ENCODE assay signal across 8 cellular contexts in genomic region chr11:18384157-18384641, GRCh38. TPM values are rescaled to one million over a fixed set of nuclear protein-coding genes. Genes with fewer than 3 reads are reported as not detected.
DNase-seq lines count a peak whose midpoint lies in the region; ATAC-seq and TF ChIP-seq lines count a peak whose summit lies in the region.

No MANE protein-coding gene starts in this region.

- peaks cover 0 to 32% (median 20%) of the 10 kb centered on the region in 4 donors for H3K4me1 Mint-ChIP-seq in CD4-positive, CD25-positive, alpha-beta regulatory T cell
- H3K4me1 Mint-ChIP-seq in effector memory CD8-positive, alpha-beta T cell (ENCODE audit: low read depth in 2 of 2) = peaks cover 18 to 26% of the 10 kb centered on the region in 2 donors

- H3K9me3 ChIP-seq in CD4-positive, CD25-positive, alpha-beta regulatory T cell (ENCODE audit: control insufficient read depth in 2 of 2, low read length in 2 of 2) = no peaks in the 10 kb centered on the region
- H3K9me3 ChIP-seq in SK-N-SH = no peaks in the 10 kb centered on the region

- WGBS in SK-N-SH (ENCODE audit: low lambda C conversion rate) = 57% methylated on average over 2 of the region's 3 CpGs

- H2AFZ ChIP-seq in SK-N-SH (ENCODE audit: low read depth) = peak overlapping the region; percentile 88

- no peaks in the 10 kb centered on the region for H3K36me3 Mint-ChIP-seq in CD4-positive, CD25-positive, alpha-beta regulatory T cell
- H3K36me3 Mint-ChIP-seq in effector memory CD8-positive, alpha-beta T cell (ENCODE audit: insufficient read depth) = peaks cover 11% of the 10 kb centered on the region

- peak overlapping the region; percentile 74 for H3K4me3 ChIP-seq in CD4-positive, CD25-positive, alpha-beta regulatory T cell (ENCODE audit: low read depth, low read length)
- H3K4me3 ChIP-seq in SK-N-SH (ENCODE audit: low read depth in 2 of 2, low read length in 1 of 2) = no peak overlapping the region

- peak; percentile 16 to 23 for ATAC-seq in CD4-positive, CD25-positive, alpha-beta regulatory T cell (ENCODE audit: low read depth in 2 of 2)
- ATAC-seq in HG03280 (IDR thresholded peaks at IDR 0.05; ENCODE audit: unreplicated experiment) = peak; percentile 29
- peak; percentile 15 for ATAC-seq in effector memory CD8-positive, alpha-beta T cell (replicated peaks)

- CTCF ChIA-PET in SK-N-SH (lab: Yijun Ruan, JAX) = interaction anchor here (0.6 to 0.9 kb wide), 2 partner anchors 9 to 11 kb away, joined by 3 read pairs; no protein-coding TSS in a partner anchor

- H3K27ac Mint-ChIP-seq in CD4-positive, CD25-positive, alpha-beta regulatory T cell = peak overlapping the region; percentile 96 to 100 (median 98)
- peak overlapping the region; percentile 97 for H3K27ac Mint-ChIP-seq in effector memory CD8-positive, alpha-beta T cell

- TF ChIP-seq EP300 in SK-N-SH (IDR thresholded peaks at IDR 0.05; ENCODE audit: borderline replicate concordance in 1 of 2, low read depth in 1 of 2, low read length in 1 of 2) = 0 out of 4 replicates have a peak, but pooled peaks of 1 of the 2 experiments have one; percentile 23

- H4K20me1 ChIP-seq in SK-N-SH (ENCODE audit: insufficient read depth) = no peaks in the 10 kb centered on the region

- no peaks in the 10 kb centered on the region for H3K9me2 ChIP-seq in SK-N-SH

- no peaks in the 10 kb centered on the region for H3K27me3 ChIP-seq in CD4-positive, CD25-positive, alpha-beta regulatory T cell (ENCODE audit: control insufficient read depth, insufficient read depth, low read length)
- H3K27me3 ChIP-seq in SK-N-SH (ENCODE audit: insufficient read depth) = no peaks in the 10 kb centered on the region

- peak overlapping the region; percentile 66 for H3K4me2 ChIP-seq in SK-N-SH

- no peak for TF ChIP-seq RAD21 in SK-N-SH (IDR thresholded peaks at IDR 0.05; ENCODE audit: low read length)

- H3K27me3 Mint-ChIP-seq in CD4-positive, CD25-positive, alpha-beta regulatory T cell = no peaks in the 10 kb centered on the region
- H3K27me3 Mint-ChIP-seq in effector memory CD8-positive, alpha-beta T cell = no peaks in the 10 kb centered on the region

- H3K9ac ChIP-seq in SK-N-SH = peak overlapping the region; percentile 55

- peak overlapping the region; percentile 52 to 80 (median 67) for H3K4me3 Mint-ChIP-seq in CD4-positive, CD25-positive, alpha-beta regulatory T cell
- H3K4me3 Mint-ChIP-seq in effector memory CD8-positive, alpha-beta T cell = peak overlapping the region; percentile 75 to 79

- H3K79me2 ChIP-seq in SK-N-SH (ENCODE audit: insufficient read depth) = no peaks in the 10 kb centered on the region

- TF ChIP-seq CTCF in SK-N-SH (IDR thresholded peaks at IDR 0.05) = no peak

- no peaks in the 10 kb centered on the region for H3K9me3 Mint-ChIP-seq in CD4-positive, CD25-positive, alpha-beta regulatory T cell
- H3K9me3 Mint-ChIP-seq in effector memory CD8-positive, alpha-beta T cell = no peaks in the 10 kb centered on the region

- peaks cover 28% of the 10 kb centered on the region for H3F3A ChIP-seq in SK-N-SH (replicated peaks; ENCODE audit: insufficient read depth)

- peaks cover 23% of the 10 kb centered on the region for H3K4me1 ChIP-seq in CD4-positive, CD25-positive, alpha-beta regulatory T cell (ENCODE audit: control insufficient read depth, insufficient read depth, low read length, poor library complexity, severe bottlenecking)
- H3K4me1 ChIP-seq in SK-N-SH (ENCODE audit: control insufficient read depth in 1 of 2, insufficient read depth in 2 of 2, low read depth in 1 of 2, low read length in 1 of 2) = peaks cover 21 to 23% of the 10 kb centered on the region in 2 experiments

- no peaks in the 10 kb centered on the region for H3K36me3 ChIP-seq in CD4-positive, CD25-positive, alpha-beta regulatory T cell (ENCODE audit: control insufficient read depth, insufficient read depth, low read length)
- H3K36me3 ChIP-seq in SK-N-SH (replicated peaks in 1 of 2; ENCODE audit: control insufficient read depth in 1 of 2, insufficient read depth in 2 of 2, low read length in 1 of 2) = no peaks in the 10 kb centered on the region

- POLR2A ChIA-PET in SK-N-SH (lab: Yijun Ruan, JAX) = interaction anchor here (0.8 to 2.9 kb wide), 4 partner anchors 11 to 347 kb away, joined by 3 to 45 read pairs (median 6); partner anchors contain the start of genes GTF2H1, HPS5 and LDHA

- peak in 1 of 3 donors; percentile 64 for DNase-seq in CD4-positive, CD25-positive, alpha-beta regulatory T cell
- DNase-seq in GM19238 (ENCODE audit: insufficient read length, low spot score) = peak; percentile 30
- peak; percentile 74 for DNase-seq in SK-N-SH
- peak in 1 of 3 experiments; percentile 14 for DNase-seq in effector memory CD8-positive, alpha-beta T cell
- peak; percentile 81 for DNase-seq in mucosa of gallbladder (ENCODE audit: low spot score)
- no peak for DNase-seq in activated CD4-positive, CD25-positive, alpha-beta regulatory T cell (lab: John Stamatoyannopoulos, UW)
- no peak for DNase-seq in NCI-H345 treated with DMSO at 0.1 percent for 48 hours (lab: John Stamatoyannopoulos, UW; ENCODE audit: unreplicated experiment)

- peak overlapping the region; percentile 79 for H3K27ac ChIP-seq in CD4-positive, CD25-positive, alpha-beta regulatory T cell (ENCODE audit: insufficient read depth, low read length, poor library complexity, severe bottlenecking)
- H3K27ac ChIP-seq in SK-N-SH (ENCODE audit: low read depth in 2 of 2, low read length in 1 of 2) = peak overlapping the region; percentile 94 to 95

TF ChIP-seq in SK-N-SH, 30 proteins besides CTCF, POLR2A, EP300 and RAD21:
- TF ChIP-seq, protein P1, sequence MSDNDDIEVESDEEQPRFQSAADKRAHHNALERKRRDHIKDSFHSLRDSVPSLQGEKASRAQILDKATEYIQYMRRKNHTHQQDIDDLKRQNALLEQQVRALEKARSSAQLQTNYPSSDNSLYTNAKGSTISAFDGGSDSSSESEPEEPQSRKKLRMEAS (IDR thresholded peaks at IDR 0.05; ENCODE audit: low read depth) = peak; percentile 23; the same call in 1 of the 2 replicates
- peak; percentile 53 for TF ChIP-seq ELF1 (IDR thresholded peaks at IDR 0.05)
- TF ChIP-seq NFIC (IDR thresholded peaks at IDR 0.05; ENCODE audit: borderline replicate concordance) = peak; percentile 38; the same call in 1 of the 2 replicates
- TF ChIP-seq GABPA (IDR thresholded peaks at IDR 0.05; ENCODE audit: low read depth) = 0 out of 2 replicates have a peak, but pooled peaks have one; percentile 15
- TF ChIP-seq TEAD4 (IDR thresholded peaks at IDR 0.05; ENCODE audit: borderline replicate concordance, insufficient read depth) = no peak
- peak; percentile 41; the same call in 1 of the 2 replicates for TF ChIP-seq RCOR1 (IDR thresholded peaks at IDR 0.05; ENCODE audit: low read length)

RNA-seq across cellular contexts. Expression of gene LDHA, which starts 10.2 kb away (rescaled TPM):
- total RNA-seq in CD4-positive, CD25-positive, alpha-beta regulatory T cell = 234 TPM
- 100 to 1,000 TPM; 361 to 569 (median 446) TPM for polyA plus RNA-seq in CD4-positive, CD25-positive, alpha-beta regulatory T cell
- 524 and 592 TPM in 2 replicates for polyA plus RNA-seq in SK-N-SH (2012; rRNA removed)
- 748 and 889 TPM in 2 replicates for polyA plus RNA-seq in SK-N-SH (2012; cell fraction: cytosol; rRNA removed)
- polyA plus RNA-seq in SK-N-SH (2012; cell fraction: nucleus; rRNA removed) = 144 and 332 TPM in 2 replicates
- total RNA-seq in mucosa of gallbladder = 298 TPM

RNA-seq across cellular contexts. Expression of gene LDHC, which starts 27.9 kb away (rescaled TPM):
- total RNA-seq in CD4-positive, CD25-positive, alpha-beta regulatory T cell = not detected
- polyA plus RNA-seq in CD4-positive, CD25-positive, alpha-beta regulatory T cell = 1 to 10 TPM in 1 of 4 donors, not detected in 3; 3.1 TPM
- polyA plus RNA-seq in SK-N-SH (2012; rRNA removed) = not detected in 2 replicates
- 0.08 and 0.09 TPM in 2 replicates for polyA plus RNA-seq in SK-N-SH (2012; cell fraction: cytosol; rRNA removed)
- polyA plus RNA-seq in SK-N-SH (2012; cell fraction: nucleus; rRNA removed) = 0.04 TPM in 1 of 2 replicates, not detected in the other
- total RNA-seq in mucosa of gallbladder = 0.89 TPM

Comparison
In these comparisons a context has a peak if more than half of its experiments do, and no peak if none do; other contexts are left out.
1. DNase-seq: peak in GM19238 (single experiment), SK-N-SH (single experiment) and mucosa of gallbladder (single experiment); none in activated CD4-positive, CD25-positive, alpha-beta regulatory T cell (0 of 4) and NCI-H345 treated with DMSO at 0.1 percent for 48 hours (single experiment).
2. Peak in every context shown above with its lines, with median percentiles within 50 percentile points of each other: ATAC-seq.